ENCODE assay signal across 26 cellular contexts in genomic region chr1:84199257-84199656, GRCh38.
"Had no signal": no experiment of that assay in that cellular context is flagged by ENCODE, and none has a peak within 500 bp of the region (broad histone marks: within the 10 kb centered on the region; RNA-seq: fewer than 3 reads in every experiment).

No MANE protein-coding gene starts in this region.

- H3K4me3 Mint-ChIP-seq: dendritic cell treated with granulocyte-macrophage colony-stimulating factor and Interleukin-4, amounts not matched to agents 40 ng/mL and 50 ng/mL, for 4 days; effector memory CD8-positive, alpha-beta T cell; endodermal cell had no signal

- ATAC-seq: effector memory CD8-positive, alpha-beta T cell; esophagus mucosa; foreskin keratinocyte; gastrocnemius medialis; gastroesophageal sphincter; heart left ventricle; heart right ventricle had no signal

- H3K27ac Mint-ChIP-seq: dendritic cell treated with granulocyte-macrophage colony-stimulating factor and Interleukin-4, amounts not matched to agents 40 ng/mL and 50 ng/mL, for 4 days; effector memory CD8-positive, alpha-beta T cell; endodermal cell had no signal

- FAIRE-seq: endothelial cell of umbilical vein had no signal

- H3K4me3 ChIP-seq: colonic mucosa, coronary artery, dorsolateral prefrontal cortex, esophagus muscularis mucosa, esophagus squamous epithelium, gastrocnemius medialis, gastroesophageal sphincter, heart left ventricle, heart right ventricle had no signal

- DNase-seq: colonic mucosa; cortex of kidney; dermis blood vessel endothelial cell; dorsolateral prefrontal cortex; effector CD4-positive, alpha-beta T cell; effector CD8-positive, alpha-beta T cell; effector memory CD4-positive, alpha-beta T cell; effector memory CD8-positive, alpha-beta T cell; endodermal cell; erythroblast; esophagus squamous epithelium; foreskin fibroblast; foreskin keratinocyte; foreskin melanocyte; gastrocnemius medialis; glutamatergic neuron; head of caudate nucleus; heart left ventricle; heart right ventricle had no signal

- H3K27ac ChIP-seq: colonic mucosa, coronary artery, dorsolateral prefrontal cortex, epithelial cell of prostate, esophagus muscularis mucosa, esophagus squamous epithelium, foreskin keratinocyte, gastrocnemius medialis, gastroesophageal sphincter, heart left ventricle, heart right ventricle had no signal

- H3K4me1 ChIP-seq: colonic mucosa, esophagus muscularis mucosa, esophagus squamous epithelium, foreskin keratinocyte, gastrocnemius medialis, gastroesophageal sphincter, heart left ventricle, heart right ventricle had no signal

- H3K27me3 ChIP-seq: colonic mucosa, dorsolateral prefrontal cortex, esophagus muscularis mucosa, esophagus squamous epithelium, foreskin keratinocyte, gastrocnemius medialis, gastroesophageal sphincter, heart left ventricle, heart right ventricle had no signal

- H3K9me3 ChIP-seq: colonic mucosa, esophagus muscularis mucosa, esophagus squamous epithelium, gastrocnemius medialis, gastroesophageal sphincter, heart left ventricle, heart right ventricle had no signal

- H3K27me3 Mint-ChIP-seq: dendritic cell treated with granulocyte-macrophage colony-stimulating factor and Interleukin-4, amounts not matched to agents 40 ng/mL and 50 ng/mL, for 4 days; effector memory CD8-positive, alpha-beta T cell had no signal
